In genomic region chr5:128579111-128579510, GRCh38 we compare ENCODE assay signal across 20 cellular contexts. TPM values are rescaled to one million over a fixed set of nuclear protein-coding genes. Genes with fewer than 3 reads are reported as not detected.
DNase-seq lines count a peak whose midpoint lies in the region; ATAC-seq, FAIRE-seq and TF ChIP-seq lines count a peak whose summit lies in the region.
"Had no signal": no experiment of that assay in that cellular context is flagged by ENCODE, and none has a peak within 500 bp of the region (broad histone marks: within the 10 kb centered on the region; RNA-seq: fewer than 3 reads in every experiment).

No MANE protein-coding gene starts in this region.

- no peaks in the 10 kb centered on the region for H3K27me3 ChIP-seq in Caco-2 (replicated peaks; ENCODE audit: control insufficient read depth, insufficient read depth, low read length)
- no peaks in the 10 kb centered on the region for H3K27me3 ChIP-seq in endothelial cell of umbilical vein (ENCODE audit: control insufficient read depth in 2 of 2, insufficient read depth in 2 of 2, low read length in 2 of 2)
- no peaks in the 10 kb centered on the region for H3K27me3 ChIP-seq in esophagus muscularis mucosa
- H3K27me3 ChIP-seq: gastrocnemius medialis, thyroid gland had no signal

- 71% methylated on average over 3 of the region's 3 CpGs for WGBS in esophagus muscularis mucosa

- TF ChIP-seq CTCF in Caco-2 (IDR thresholded peaks at IDR 0.05; ENCODE audit: insufficient read depth in 1 of 2, low read depth in 1 of 2, low read length in 1 of 2, severe bottlenecking in 1 of 2, unreplicated experiment in 1 of 2): no peak
- TF ChIP-seq CTCF in endothelial cell of umbilical vein (IDR thresholded peaks at IDR 0.05; ENCODE audit: extremely low read depth in 1 of 2, insufficient read depth in 1 of 2, low read depth in 1 of 2, low read length in 2 of 2): no peak
- TF ChIP-seq CTCF in esophagus muscularis mucosa (IDR thresholded peaks at IDR 0.05): no peak

- H3K4me3 ChIP-seq in Caco-2 (ENCODE audit: low read depth, low read length): no peak overlapping the region
- no peak overlapping the region for H3K4me3 ChIP-seq in endothelial cell of umbilical vein (replicated peaks in 1 of 3; ENCODE audit: insufficient read depth in 1 of 3, low read depth in 1 of 3, low read length in 3 of 3)
- no peak overlapping the region for H3K4me3 ChIP-seq in esophagus muscularis mucosa
- H3K4me3 ChIP-seq: gastrocnemius medialis, thyroid gland had no signal

- POLR2A ChIA-PET in Caco-2 (lab: Charles Lee) (no interaction called here), endothelial cell of umbilical vein (lab: Charles Lee) (no interaction called here)

- H3K9me3 ChIP-seq in Caco-2 (no peaks in the 10 kb centered on the region), endothelial cell of umbilical vein (replicated peaks; ENCODE audit: control insufficient read depth, insufficient read depth, low read length) (no peaks in the 10 kb centered on the region), esophagus muscularis mucosa (no peaks in the 10 kb centered on the region)
- H3K9me3 ChIP-seq: gastrocnemius medialis, thyroid gland had no signal

- no peaks in the 10 kb centered on the region for H3K36me3 Mint-ChIP-seq in Caco-2 (ENCODE audit: insufficient read depth, unreplicated experiment)
- H3K36me3 Mint-ChIP-seq: activated naive CD8-positive, alpha-beta T cell had no signal

- H3K27ac ChIP-seq in endothelial cell of umbilical vein (ENCODE audit: insufficient read depth, low read depth, low read length) (no peak overlapping the region), esophagus muscularis mucosa (replicated peaks in 1 of 4) (no peak overlapping the region)
- H3K27ac ChIP-seq: gastrocnemius medialis, thyroid gland had no signal

- no peak for ATAC-seq in HG03039 (IDR thresholded peaks at IDR 0.05; ENCODE audit: unreplicated experiment)
- ATAC-seq: activated CD4-positive, alpha-beta T cell treated with anti-CD3 and anti-CD28 coated beads for 36 hours; gastrocnemius medialis had no signal

- H2AFZ ChIP-seq in endothelial cell of umbilical vein (ENCODE audit: low read depth, low read length): no peak overlapping the region

- FAIRE-seq in endothelial cell of umbilical vein (lab: Jason Lieb, UNC): no peak
- FAIRE-seq: colon, GM12891 had no signal

- H3K4me1 ChIP-seq in Caco-2: peaks cover 18% of the 10 kb centered on the region; the same call in 1 of the 2 replicates
- H3K4me1 ChIP-seq in endothelial cell of umbilical vein (ENCODE audit: control insufficient read depth, extremely low read depth, insufficient read depth, low read length): no peaks in the 10 kb centered on the region
- H3K4me1 ChIP-seq in esophagus muscularis mucosa: no peaks in the 10 kb centered on the region
- H3K4me1 ChIP-seq: gastrocnemius medialis, thyroid gland had no signal

- TF ChIP-seq POLR2A in endothelial cell of umbilical vein (IDR thresholded peaks at IDR 0.05; ENCODE audit: low read depth, low read length) (no peak), esophagus muscularis mucosa (IDR thresholded peaks at IDR 0.05; ENCODE audit: low read depth) (no peak)

- no peak for TF ChIP-seq EP300 in esophagus muscularis mucosa (IDR thresholded peaks at IDR 0.05)

- H3K9ac ChIP-seq in endothelial cell of umbilical vein (replicated peaks; ENCODE audit: extremely low read depth, insufficient read depth, low read length): no peak overlapping the region

- intact Hi-C loops in Caco-2 (cut with micrococcal nuclease; ENCODE audit: unreplicated experiment) (loop anchor here (1.0 kb wide), 1 partner anchor 13 kb away; no protein-coding TSS in a partner anchor), endothelial cell of umbilical vein (cut with micrococcal nuclease) (no loop called here), esophagus muscularis mucosa (cut with DNase I) (no loop called here)

- H4K20me1 ChIP-seq in endothelial cell of umbilical vein (replicated peaks; ENCODE audit: control insufficient read depth, extremely low read depth, insufficient read depth, low read length): no peaks in the 10 kb centered on the region

- H3K9me1 ChIP-seq in endothelial cell of umbilical vein (replicated peaks; ENCODE audit: control insufficient read depth, extremely low read depth, insufficient read depth, low read length): no peaks in the 10 kb centered on the region

- no peaks in the 10 kb centered on the region for H3K79me2 ChIP-seq in endothelial cell of umbilical vein (ENCODE audit: control insufficient read depth, insufficient read depth, low read length)

- no peak overlapping the region for H3K4me2 ChIP-seq in endothelial cell of umbilical vein (ENCODE audit: insufficient read depth, low read length)

- H3K4me3 Mint-ChIP-seq in Caco-2 (ENCODE audit: unreplicated experiment): no peak overlapping the region
- H3K4me3 Mint-ChIP-seq: activated CD4-positive, alpha-beta T cell treated with anti-CD3 and anti-CD28 coated beads for 36 hours; activated naive CD8-positive, alpha-beta T cell had no signal

- dilution Hi-C loops in endothelial cell of umbilical vein (cut with MboI; ENCODE audit: extremely low pct_ligation_motif_present, low sequenced_read_pairs): no loop called here

- H3K27ac Mint-ChIP-seq in Caco-2 (ENCODE audit: unreplicated experiment): peak overlapping the region; percentile 77
- H3K27ac Mint-ChIP-seq: activated CD4-positive, alpha-beta T cell treated with anti-CD3 and anti-CD28 coated beads for 36 hours; activated naive CD8-positive, alpha-beta T cell; progenitor cell of endocrine pancreas had no signal

- no peaks in the 10 kb centered on the region for H3K27me3 Mint-ChIP-seq in Caco-2 (ENCODE audit: insufficient read depth, unreplicated experiment)
- H3K27me3 Mint-ChIP-seq: activated naive CD8-positive, alpha-beta T cell; progenitor cell of endocrine pancreas had no signal

- H3K9me3 Mint-ChIP-seq in Caco-2 (ENCODE audit: unreplicated experiment): peaks cover 23% of the 10 kb centered on the region

- DNase-seq in Caco-2 (no peak), NCI-H226 (peak; percentile 69), endothelial cell of umbilical vein (ENCODE audit: low read depth, low spot score) (peak; percentile 25), myocyte (ENCODE audit: low read depth) (peak; percentile 5), esophagus muscularis mucosa (ENCODE audit: extremely low spot score) (no peak), NCI-H446 treated with DMSO at 0.1 percent for 48 hours (lab: John Stamatoyannopoulos, UW) (no peak), T1000 (lab: John Stamatoyannopoulos, UW) (no peak)
- DNase-seq: activated CD4-positive, alpha-beta T cell treated with anti-CD3 and anti-CD28 coated beads for 36 hours; activated T-cell treated with anti-CD3 and anti-CD28 coated beads for 4 hours; DMS53; gastrocnemius medialis; NCI-H1694; NCI-H748 treated with DMSO at 0.1 percent for 48 hours; T-helper 2 cell; thyroid gland had no signal

- peaks cover 16% of the 10 kb centered on the region for H3K4me1 Mint-ChIP-seq in Caco-2 (ENCODE audit: low read depth, unreplicated experiment)
- H3K4me1 Mint-ChIP-seq: activated CD4-positive, alpha-beta T cell treated with anti-CD3 and anti-CD28 coated beads for 36 hours had no signal

- CTCF ChIA-PET in Caco-2 (lab: Charles Lee): no interaction called here
- CTCF ChIA-PET in endothelial cell of umbilical vein (lab: Charles Lee): no interaction called here

- no TSS peak for BruUV-seq in Caco-2 (replicated peaks; lab: Mats Ljungman, UMichigan)
- BruUV-seq in endothelial cell of umbilical vein (replicated peaks; lab: Mats Ljungman, UMichigan): no TSS peak

- H3K36me3 ChIP-seq in Caco-2 (ENCODE audit: control insufficient read depth, insufficient read depth, low read length) (no peaks in the 10 kb centered on the region), endothelial cell of umbilical vein (ENCODE audit: control insufficient read depth in 2 of 2, extremely low read depth in 1 of 2, insufficient read depth in 2 of 2, low read length in 2 of 2) (no peaks in the 10 kb centered on the region), esophagus muscularis mucosa (no peaks in the 10 kb centered on the region)
- H3K36me3 ChIP-seq: gastrocnemius medialis, thyroid gland had no signal

TF ChIP-seq in endothelial cell of umbilical vein, 7 proteins besides CTCF, POLR2A, EP300 and RAD21:
- TF ChIP-seq POLR2AphosphoS5 (IDR thresholded peaks at IDR 0.05; ENCODE audit: insufficient read depth, low read depth, low read length) (no peak), MAX (IDR thresholded peaks at IDR 0.05; ENCODE audit: insufficient read depth, insufficient read length) (no peak), JUN (IDR thresholded peaks at IDR 0.05; ENCODE audit: borderline replicate concordance, insufficient read depth, insufficient read length, low read depth) (peak; percentile 18), GATA2 (IDR thresholded peaks at IDR 0.05; ENCODE audit: insufficient read depth, insufficient read length, low read depth, low read length) (peak; percentile 44), EZH2 (IDR thresholded peaks at IDR 0.05; ENCODE audit: borderline replicate concordance, low read depth, low read length, severe bottlenecking) (no peak), FOS (IDR thresholded peaks at IDR 0.05; ENCODE audit: borderline replicate concordance, insufficient read depth, low read length) (peak; percentile 50), MYC (IDR thresholded peaks at IDR 0.05; ENCODE audit: low read depth, low read length) (no peak)

RNA-seq across cellular contexts. Expression of gene FBN2, which starts 41.1 kb away (rescaled TPM):
- 0.09 and 0.56 TPM in 2 replicates for total RNA-seq in Caco-2 (2022)
- 57.4 and 61.6 TPM in 2 replicates for total RNA-seq in endothelial cell of umbilical vein
- 17.2 and 21.8 TPM in 2 replicates for polyA plus RNA-seq in endothelial cell of umbilical vein
- polyA plus RNA-seq in endothelial cell of umbilical vein (2011; cell fraction: cytosol; rRNA removed): 19.6 and 19.9 TPM in 2 replicates
- polyA plus RNA-seq in endothelial cell of umbilical vein (2011; cell fraction: nucleus; rRNA removed): 33.1 and 34.1 TPM in 2 replicates
- polyA plus RNA-seq in endothelial cell of umbilical vein (2012): 22.3 and 62.4 TPM in 2 replicates
- polyA minus RNA-seq in endothelial cell of umbilical vein: 151 and 160 TPM in 2 replicates
- polyA minus RNA-seq in endothelial cell of umbilical vein (2011; cell fraction: cytosol; rRNA and poly(A)+ RNA removed): 16.5 TPM
- polyA minus RNA-seq in endothelial cell of umbilical vein (2011; cell fraction: nucleus; rRNA and poly(A)+ RNA removed): 90.2 and 111 TPM in 2 replicates
- total RNA-seq in myocyte: 3.9 and 4.2 TPM in 2 replicates
- polyA plus RNA-seq in myocyte (2012): 4.4 TPM
- 10 to 100 TPM in 2 of 4 donors, 1 to 10 TPM in 2; 5.4 to 14.9 (median 10.1) TPM for total RNA-seq in esophagus muscularis mucosa
- total RNA-seq: activated CD4-positive, alpha-beta T cell treated with anti-CD3 and anti-CD28 coated beads for 36 hours had no signal

Comparison
In these comparisons a context has a peak if more than half of its experiments do, and no peak if none do; other contexts are left out.
1. DNase-seq: peak in NCI-H226 (single experiment), endothelial cell of umbilical vein (single experiment) and myocyte (single experiment); none in Caco-2 (0 of 2), esophagus muscularis mucosa (single experiment), NCI-H446 treated with DMSO at 0.1 percent for 48 hours (single experiment) and T1000 (single experiment).